ENCODE assay signal across 2 cellular contexts in the genomic region with DNA sequence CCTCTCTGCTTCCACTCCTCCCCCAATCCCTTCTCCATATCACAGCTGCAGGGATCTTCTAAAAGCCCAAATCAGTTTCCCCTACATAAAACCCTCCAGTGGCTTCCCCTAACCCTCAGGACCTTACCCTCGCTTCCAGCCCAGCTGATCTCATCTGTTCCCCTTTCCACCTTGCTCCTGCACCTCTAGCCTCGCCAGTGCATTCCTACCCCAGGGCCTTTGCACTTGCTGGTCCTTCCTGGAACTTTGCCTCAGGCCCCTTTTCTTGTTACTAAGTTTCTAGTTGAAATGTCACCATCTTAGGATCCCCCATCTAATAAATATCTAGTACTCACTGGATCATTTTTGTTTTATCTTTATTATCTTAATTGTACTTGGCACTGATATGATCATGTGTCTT.
TF ChIP-seq lines count a peak whose summit lies in the region.

No MANE protein-coding gene starts in this region.

TF ChIP-seq in WTC11, 78 proteins besides CTCF, POLR2A, EP300 and RAD21:
- TF ChIP-seq, protein P1, sequence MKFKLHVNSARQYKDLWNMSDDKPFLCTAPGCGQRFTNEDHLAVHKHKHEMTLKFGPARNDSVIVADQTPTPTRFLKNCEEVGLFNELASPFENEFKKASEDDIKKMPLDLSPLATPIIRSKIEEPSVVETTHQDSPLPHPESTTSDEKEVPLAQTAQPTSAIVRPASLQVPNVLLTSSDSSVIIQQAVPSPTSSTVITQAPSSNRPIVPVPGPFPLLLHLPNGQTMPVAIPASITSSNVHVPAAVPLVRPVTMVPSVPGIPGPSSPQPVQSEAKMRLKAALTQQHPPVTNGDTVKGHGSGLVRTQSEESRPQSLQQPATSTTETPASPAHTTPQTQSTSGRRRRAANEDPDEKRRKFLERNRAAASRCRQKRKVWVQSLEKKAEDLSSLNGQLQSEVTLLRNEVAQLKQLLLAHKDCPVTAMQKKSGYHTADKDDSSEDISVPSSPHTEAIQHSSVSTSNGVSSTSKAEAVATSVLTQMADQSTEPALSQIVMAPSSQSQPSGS (CRISPR knock-in tag; IDR thresholded peaks at IDR 0.05; ENCODE audit: borderline replicate concordance, low read depth), result no peak
- peak; percentile 93 for TF ChIP-seq GTF2I (CRISPR knock-in tag; conservative IDR thresholded peaks at IDR 0.05)

TF ChIP-seq in H1, 55 proteins besides CTCF, POLR2A, EP300 and RAD21:
- peak; percentile 98 for TF ChIP-seq KDM1A (IDR thresholded peaks at IDR 0.05; ENCODE audit: borderline replicate concordance, low read length)
- no peak for TF ChIP-seq TCF12 (IDR thresholded peaks at IDR 0.05; ENCODE audit: low read depth, low read length)
- TF ChIP-seq HDAC2 (IDR thresholded peaks at IDR 0.05; ENCODE audit: borderline replicate concordance in 1 of 2, low read depth in 2 of 2, low read length in 2 of 2), result peak in 1 of 2 experiments; percentile 87; a peak in 1 of 4 replicates
TF ChIP-seq in H1: peak in this region for 2.
